8 cellular contexts compared by ENCODE assay signal in the genomic region with DNA sequence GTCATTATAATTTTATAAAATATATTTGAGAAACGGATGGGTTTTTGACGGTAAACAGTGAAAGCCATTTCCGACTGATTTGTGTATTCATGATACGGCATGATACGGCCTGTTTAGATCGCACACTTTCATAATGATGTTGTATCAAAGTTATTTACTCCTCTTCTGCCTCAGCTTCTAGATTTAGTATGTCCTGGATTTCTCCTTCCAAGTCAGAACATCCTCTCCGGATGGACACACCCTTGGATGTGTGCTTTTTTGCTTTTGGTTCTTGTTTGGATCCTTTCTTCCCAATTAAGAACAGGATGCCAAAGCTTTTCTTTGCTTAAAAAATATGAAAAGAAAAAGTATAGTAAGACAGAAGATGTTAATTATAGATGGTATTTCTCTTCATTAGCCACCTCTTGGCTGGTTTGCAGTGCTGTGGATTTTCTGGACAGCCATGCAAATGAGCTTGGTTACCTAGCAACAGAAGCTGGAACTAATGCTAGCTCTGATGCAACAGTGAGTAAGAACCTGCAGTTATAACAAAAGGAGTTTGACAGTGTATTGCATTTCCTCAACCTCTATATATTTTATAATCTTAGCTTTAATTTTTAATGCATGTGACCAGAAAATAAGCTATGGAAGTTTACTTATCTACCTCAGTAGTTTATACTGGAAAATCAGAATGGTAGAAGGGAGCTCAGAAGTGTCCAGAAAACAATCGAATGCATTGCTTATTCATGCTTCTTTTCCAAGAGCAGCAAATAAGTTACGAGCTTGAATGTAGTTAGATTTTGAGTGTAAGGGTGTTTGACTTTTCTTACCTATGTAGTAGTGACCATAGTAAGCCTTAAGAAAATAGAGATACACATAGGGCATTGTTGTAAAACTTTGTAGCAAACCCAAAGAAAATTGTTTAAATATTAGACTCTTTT. TPM values are rescaled to one million over a fixed set of nuclear protein-coding genes. Genes with fewer than 3 reads are reported as not detected.
DNase-seq lines count a peak whose midpoint lies in the region; ATAC-seq, FAIRE-seq and TF ChIP-seq lines count a peak whose summit lies in the region.

No MANE protein-coding gene starts in this region.

- FAIRE-seq in keratinocyte (lab: Jason Lieb, UNC), result no peak
- FAIRE-seq in urothelium cell line (lab: Jason Lieb, UNC), result no peak

- no peak overlapping the region for H2AFZ ChIP-seq in keratinocyte (ENCODE audit: control insufficient read depth, low read length)

- H3K9me3 ChIP-seq in keratinocyte (ENCODE audit: control insufficient read depth, low read depth, low read length), result peaks cover 2% of the 10 kb centered on the region
- H3K9me3 ChIP-seq in effector memory CD4-positive, alpha-beta T cell (ENCODE audit: control insufficient read depth, low read length), result no peaks in the 10 kb centered on the region

- ATAC-seq in activated CD4-positive, CD25-positive, alpha-beta regulatory T cell treated with anti-CD3 and anti-CD28 coated beads, Interleukin-2, amount 50 U/mL, for 24 hours, result peak; percentile 70 to 77
- peak; percentile 49 for ATAC-seq in HG03565 (IDR thresholded peaks at IDR 0.05; ENCODE audit: unreplicated experiment)

- H3K27ac ChIP-seq in keratinocyte (ENCODE audit: control insufficient read depth, insufficient read depth, low read length), result peak overlapping the region; percentile 86
- H3K27ac ChIP-seq in effector memory CD4-positive, alpha-beta T cell (ENCODE audit: insufficient read depth, low read length, poor library complexity, severe bottlenecking), result no peak overlapping the region

- dilution Hi-C loops in keratinocyte (cut with MboI; ENCODE audit: extremely low pct_ligation_motif_present, low sequenced_read_pairs), result no loop called here

- peak overlapping the region; percentile 18 for H3K9ac ChIP-seq in keratinocyte (ENCODE audit: control insufficient read depth, extremely low read depth, insufficient read depth, low read length)

- peaks cover 36% of the 10 kb centered on the region for H3K79me2 ChIP-seq in keratinocyte (ENCODE audit: control insufficient read depth, insufficient read depth, low read length)

- H3K4me2 ChIP-seq in keratinocyte (ENCODE audit: control insufficient read depth, extremely low read depth, insufficient read depth, low read depth, low read length), result peak overlapping the region; percentile 45

- H3K9me1 ChIP-seq in keratinocyte (ENCODE audit: control insufficient read depth, extremely low read depth, insufficient read depth, low read length), result no peaks in the 10 kb centered on the region

- no peak for TF ChIP-seq CTCF in keratinocyte (optimal IDR thresholded peaks at IDR 0.05 in 1 of 3, IDR thresholded peaks at IDR 0.05 in 1 of 3, conservative IDR thresholded peaks at IDR 0.05 in 1 of 3; ENCODE audit: extremely low read depth in 1 of 3, insufficient read depth in 2 of 3, low read length in 3 of 3)

- DNase-seq in activated CD4-positive, CD25-positive, alpha-beta regulatory T cell (lab: John Stamatoyannopoulos, UW), result no peak
- DNase-seq in amniotic stem cell (lab: John Stamatoyannopoulos, UW), result peak; percentile 52
- no peak for DNase-seq in keratinocyte (ENCODE audit: low read depth, low spot score)
- DNase-seq in 8988T, result no peak
- DNase-seq in effector memory CD4-positive, alpha-beta T cell, result no peak
- DNase-seq in urothelium cell line (ENCODE audit: low spot score), result no peak

- no peaks in the 10 kb centered on the region for H3K27me3 ChIP-seq in keratinocyte (ENCODE audit: control insufficient read depth, extremely low read depth, insufficient read depth, low read length)
- no peaks in the 10 kb centered on the region for H3K27me3 ChIP-seq in effector memory CD4-positive, alpha-beta T cell (replicated peaks; ENCODE audit: control insufficient read depth, insufficient read depth, low read length, poor library complexity, severe bottlenecking)

- H4K20me1 ChIP-seq in keratinocyte (ENCODE audit: control insufficient read depth, extremely low read depth, insufficient read depth, low read length), result no peaks in the 10 kb centered on the region

- H3K4me3 ChIP-seq in keratinocyte (ENCODE audit: control insufficient read depth in 2 of 3, extremely low read depth in 1 of 3, insufficient read depth in 2 of 3, low read depth in 1 of 3, low read length in 3 of 3), result no peak overlapping the region
- H3K4me3 ChIP-seq in effector memory CD4-positive, alpha-beta T cell (ENCODE audit: insufficient read depth, low read depth, low read length, poor library complexity, severe bottlenecking), result no peak overlapping the region

- H3K36me3 ChIP-seq in keratinocyte (ENCODE audit: control insufficient read depth in 2 of 2, extremely low read depth in 1 of 2, insufficient read depth in 2 of 2, low read length in 2 of 2), result peaks cover 0 to 10% of the 10 kb centered on the region in 2 experiments
- peaks cover 12% of the 10 kb centered on the region for H3K36me3 ChIP-seq in effector memory CD4-positive, alpha-beta T cell (ENCODE audit: control insufficient read depth, insufficient read depth, low read length)

- peaks cover 9% of the 10 kb centered on the region for H3K4me1 ChIP-seq in keratinocyte (ENCODE audit: control insufficient read depth, extremely low read depth, insufficient read depth, low read length)
- no peaks in the 10 kb centered on the region for H3K4me1 ChIP-seq in effector memory CD4-positive, alpha-beta T cell (ENCODE audit: control insufficient read depth, insufficient read depth, low read length, poor library complexity, severe bottlenecking)

RNA-seq across cellular contexts. Expression of a gene that starts 27.9 kb away (rescaled TPM):
- polyA plus RNA-seq in keratinocyte, result 19.0 to 26.0 TPM (median 24.7 TPM) in 3 replicates
- polyA plus RNA-seq in keratinocyte (2011; ENCODE audit: low read depth), result 42.2 TPM
- polyA plus RNA-seq in keratinocyte (2011; cell fraction: cytosol; rRNA removed), result 18.2 and 25.5 TPM in 2 replicates
- 19.3 and 22.4 TPM in 2 replicates for polyA plus RNA-seq in keratinocyte (2011; cell fraction: nucleus; rRNA removed)
- polyA plus RNA-seq in keratinocyte (2012; ENCODE audit: low replicate concordance), result 13.9 and 21.9 TPM in 2 replicates
- 41.9 to 51.4 TPM (median 51.0 TPM) in 3 replicates for polyA minus RNA-seq in keratinocyte
- polyA minus RNA-seq in keratinocyte (2011; cell fraction: cytosol; rRNA and poly(A)+ RNA removed), result 37.6 TPM
- polyA minus RNA-seq in keratinocyte (2011; cell fraction: nucleus; rRNA and poly(A)+ RNA removed), result 28.3 and 63.0 TPM in 2 replicates

RNA-seq across cellular contexts. Expression of a gene that starts 42.7 kb away (rescaled TPM):
- polyA plus RNA-seq in keratinocyte, result 0.02 to 0.19 TPM (median 0.10 TPM) in 3 replicates
- polyA plus RNA-seq in keratinocyte (2011; ENCODE audit: low read depth), result not detected
- 0.13 and 0.23 TPM in 2 replicates for polyA plus RNA-seq in keratinocyte (2011; cell fraction: cytosol; rRNA removed)
- 0.14 and 0.40 TPM in 2 replicates for polyA plus RNA-seq in keratinocyte (2011; cell fraction: nucleus; rRNA removed)
- 0.08 and 0.09 TPM in 2 replicates for polyA plus RNA-seq in keratinocyte (2012; ENCODE audit: low replicate concordance)
- polyA minus RNA-seq in keratinocyte, result not detected in 3 replicates
- polyA minus RNA-seq in keratinocyte (2011; cell fraction: cytosol; rRNA and poly(A)+ RNA removed), result not detected
- not detected in 2 replicates for polyA minus RNA-seq in keratinocyte (2011; cell fraction: nucleus; rRNA and poly(A)+ RNA removed)
